In genomic region chr21:37210799-37211198, GRCh38 we compare ENCODE assay signal across 8 cellular contexts.
"Had no signal": no experiment of that assay in that cellular context is flagged by ENCODE, and none has a peak within 500 bp of the region (broad histone marks: within the 10 kb centered on the region; RNA-seq: fewer than 3 reads in every experiment).

No MANE protein-coding gene starts in this region.

- DNase-seq: GM23248, GOT3, H7, HFFc6, IMR-90 had no signal

- ATAC-seq: HCT116 had no signal

- H3K27ac ChIP-seq: GM23248, KMS-11 had no signal

- H3K9me3 Mint-ChIP-seq: HFFc6 had no signal

- H3K36me3 ChIP-seq: HAP-1 had no signal

- H3K27ac Mint-ChIP-seq: HFFc6 had no signal

- H3K4me3 Mint-ChIP-seq: HFFc6 had no signal

- H2AFZ ChIP-seq: GM23248 had no signal

- H3K4me2 ChIP-seq: KMS-11 had no signal

- H3K4me3 ChIP-seq: GM23248, HAP-1 had no signal

- H3K4me1 ChIP-seq: HAP-1 had no signal

- H3K9ac ChIP-seq: GM23248, KMS-11 had no signal
